In genomic region chr1:241090798-241091197, GRCh38 we compare ENCODE assay signal across 21 cellular contexts.
DNase-seq lines count a peak whose midpoint lies in the region; ATAC-seq and TF ChIP-seq lines count a peak whose summit lies in the region.
"Had no signal": no experiment of that assay in that cellular context is flagged by ENCODE, and none has a peak within 500 bp of the region (broad histone marks: within the 10 kb centered on the region; RNA-seq: fewer than 3 reads in every experiment).

No MANE protein-coding gene starts in this region.

- no peak overlapping the region for H3K4me3 Mint-ChIP-seq in activated naive CD4-positive, alpha-beta T cell treated with anti-CD3 and anti-CD28 coated beads for 36 hours
- H3K4me3 Mint-ChIP-seq: B cell; CD4-positive, alpha-beta T cell; CD8-positive, alpha-beta T cell had no signal

- no peaks in the 10 kb centered on the region for H3K36me3 Mint-ChIP-seq in activated naive CD4-positive, alpha-beta T cell treated with anti-CD3 and anti-CD28 coated beads for 36 hours (ENCODE audit: low read depth)
- H3K36me3 Mint-ChIP-seq: CD8-positive, alpha-beta T cell had no signal

- H3K4me1 Mint-ChIP-seq in activated naive CD4-positive, alpha-beta T cell treated with anti-CD3 and anti-CD28 coated beads for 36 hours (ENCODE audit: low read depth), result no peaks in the 10 kb centered on the region

- H3K9me3 ChIP-seq in upper lobe of right lung, result no peaks in the 10 kb centered on the region
- H3K9me3 ChIP-seq: A549; BLaER1 treated with 17β-estradiol and CSF1 and Interleukin-3, amounts not matched to agents 10 nM and 100 nM; Caco-2 had no signal

- no peak overlapping the region for H3K27ac Mint-ChIP-seq in activated naive CD4-positive, alpha-beta T cell treated with anti-CD3 and anti-CD28 coated beads for 36 hours
- H3K27ac Mint-ChIP-seq: B cell; CD4-positive, alpha-beta T cell; CD8-positive, alpha-beta T cell had no signal

- H3K27me3 ChIP-seq in upper lobe of right lung, result no peaks in the 10 kb centered on the region
- H3K27me3 ChIP-seq: BLaER1 treated with 17β-estradiol and CSF1 and Interleukin-3, amounts not matched to agents 10 nM and 100 nM had no signal

- no peak overlapping the region for H3K4me3 ChIP-seq in upper lobe of right lung
- H3K4me3 ChIP-seq: A549; BLaER1 treated with 17β-estradiol and CSF1 and Interleukin-3, amounts not matched to agents 10 nM and 100 nM; GM12878 had no signal

- no peak for TF ChIP-seq CTCF in upper lobe of right lung (IDR thresholded peaks at IDR 0.05)

- H3K27ac ChIP-seq in upper lobe of right lung, result no peak overlapping the region
- H3K27ac ChIP-seq: 22Rv1; A549; BLaER1 treated with 17β-estradiol and CSF1 and Interleukin-3, amounts not matched to agents 10 nM and 100 nM; C4-2B had no signal

- ATAC-seq in GM18520 (IDR thresholded peaks at IDR 0.05; ENCODE audit: unreplicated experiment) (peak; percentile 55), GM18909 (IDR thresholded peaks at IDR 0.05; ENCODE audit: poor library complexity, unreplicated experiment) (peak; percentile 31), HG02610 (IDR thresholded peaks at IDR 0.05; ENCODE audit: unreplicated experiment) (peak; percentile 55), HG03457 (IDR thresholded peaks at IDR 0.05; ENCODE audit: unreplicated experiment) (peak; percentile 73), upper lobe of right lung (no peak)
- ATAC-seq: A549; CD8-positive, alpha-beta T cell; GM12878 had no signal

- H3K36me3 ChIP-seq in upper lobe of right lung, result no peaks in the 10 kb centered on the region
- H3K36me3 ChIP-seq: BLaER1 treated with 17β-estradiol and CSF1 and Interleukin-3, amounts not matched to agents 10 nM and 100 nM had no signal

- H3K9me3 Mint-ChIP-seq in activated naive CD4-positive, alpha-beta T cell treated with anti-CD3 and anti-CD28 coated beads for 36 hours, result no peaks in the 10 kb centered on the region
- H3K9me3 Mint-ChIP-seq: CD8-positive, alpha-beta T cell had no signal

- no peak for DNase-seq in activated naive CD4-positive, alpha-beta T cell treated with anti-CD3 and anti-CD28 coated beads for 36 hours
- no peak for DNase-seq in NCI-H2107 treated with DMSO at 0.1 percent for 48 hours (lab: John Stamatoyannopoulos, UW; ENCODE audit: unreplicated experiment)
- no peak for DNase-seq in upper lobe of right lung
- DNase-seq: AML-193; Caco-2; Calu3; CD4-positive, alpha-beta T cell; CD8-positive, alpha-beta T cell; DND-41; EL; GDM1 had no signal

- CTCF ChIA-PET in activated naive CD4-positive, alpha-beta T cell treated with anti-CD3 and anti-CD28 coated beads for 36 hours (lab: Charles Lee), result no interaction called here

- H3K27me3 Mint-ChIP-seq in activated naive CD4-positive, alpha-beta T cell treated with anti-CD3 and anti-CD28 coated beads for 36 hours (ENCODE audit: low read depth), result peaks cover 2% of the 10 kb centered on the region
- H3K27me3 Mint-ChIP-seq: B cell; CD4-positive, alpha-beta T cell had no signal

- intact Hi-C loops in activated naive CD4-positive, alpha-beta T cell treated with anti-CD3 and anti-CD28 coated beads for 36 hours (cut with micrococcal nuclease), result no loop called here
- intact Hi-C loops in upper lobe of right lung (cut with DNase I), result no loop called here

- no peaks in the 10 kb centered on the region for H3K4me1 ChIP-seq in upper lobe of right lung
- H3K4me1 ChIP-seq: A549; BLaER1 treated with 17β-estradiol and CSF1 and Interleukin-3, amounts not matched to agents 10 nM and 100 nM had no signal
